ENCODE assay signal across 8 cellular contexts in the genomic region with DNA sequence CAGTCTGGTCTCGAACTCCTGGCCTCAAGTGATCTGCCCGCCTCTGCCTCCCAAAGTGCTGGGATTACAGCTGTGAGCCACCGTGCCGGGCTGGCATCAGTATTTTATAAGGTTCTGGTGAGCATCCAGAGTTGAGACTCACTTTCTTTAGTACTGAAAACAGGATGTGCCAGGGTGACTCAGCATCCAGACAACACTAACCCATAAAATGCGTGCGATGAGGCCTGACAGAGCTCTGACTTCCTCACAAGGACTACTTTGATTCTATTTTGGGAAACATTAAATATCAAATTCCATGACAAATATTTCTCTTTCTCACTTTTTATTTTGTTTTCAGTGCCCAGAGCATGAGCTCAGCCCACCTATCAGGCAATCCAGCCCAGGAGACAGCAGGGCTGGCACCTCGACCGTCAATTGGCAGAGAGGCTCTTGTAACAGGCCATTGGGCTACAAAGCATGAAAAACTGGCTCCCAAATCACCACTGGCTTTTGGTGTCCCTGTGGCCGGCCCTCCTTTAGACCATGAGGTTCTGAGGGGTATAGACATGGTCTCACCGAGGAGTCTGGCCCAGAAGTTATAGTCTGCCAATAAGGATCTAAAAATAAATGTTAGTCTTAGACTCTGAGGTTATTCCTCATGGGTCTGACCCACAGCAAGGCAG.
DNase-seq lines count a peak whose midpoint lies in the region; ATAC-seq and TF ChIP-seq lines count a peak whose summit lies in the region.

No MANE protein-coding gene starts in this region.

- no peaks in the 10 kb centered on the region for H3K36me3 Mint-ChIP-seq in activated CD4-positive, alpha-beta memory T cell treated with anti-CD3 and anti-CD28 coated beads for 36 hours

- H3K4me3 ChIP-seq in gastrocnemius medialis: no peak overlapping the region

- in situ Hi-C loops in gastrocnemius medialis (cut with MboI; ENCODE audit: low sequenced_read_pairs in 4 of 4): no loop called here

- peaks cover 10 to 11% of the 10 kb centered on the region in 2 donors for H3K4me1 ChIP-seq in gastrocnemius medialis

- no peaks in the 10 kb centered on the region for H3K9me3 ChIP-seq in gastrocnemius medialis

- peak; percentile 84 to 87 for ATAC-seq in gastrocnemius medialis

- intact Hi-C loops in activated CD4-positive, alpha-beta memory T cell treated with anti-CD3 and anti-CD28 coated beads for 36 hours (cut with micrococcal nuclease): no loop called here
- intact Hi-C loops in gastrocnemius medialis (cut with DNase I; ENCODE audit: low total_unique reads): no loop called here

- peak; percentile 96 for DNase-seq in A172 (ENCODE audit: low spot score)
- peak; percentile 50 for DNase-seq in HPDE6-E6E7 (ENCODE audit: extremely low spot score)
- DNase-seq in activated CD4-positive, alpha-beta memory T cell treated with anti-CD3 and anti-CD28 coated beads for 36 hours: peak; percentile 49
- DNase-seq in fibroblast of peridontal ligament (ENCODE audit: extremely low read depth): peak; percentile 97
- peak in 1 of 2 donors; percentile 48 for DNase-seq in gastrocnemius medialis
- no peak for DNase-seq in NK-92 treated with Interleukin-12 subunit alpha and Interleukin-12 subunit beta, amount 100 ng/mL, for 24 hours (lab: John Stamatoyannopoulos, UW)
- no peak for DNase-seq in DMS114 treated with DMSO at 0.1 percent for 48 hours (lab: John Stamatoyannopoulos, UW; ENCODE audit: unreplicated experiment)
- DNase-seq in cerebellum (ENCODE audit: low spot score): no peak

- H3K27ac Mint-ChIP-seq in activated CD4-positive, alpha-beta memory T cell treated with anti-CD3 and anti-CD28 coated beads for 36 hours: peak overlapping the region; percentile 55

- H3K27me3 ChIP-seq in gastrocnemius medialis: no peaks in the 10 kb centered on the region

- H3K9me3 Mint-ChIP-seq in activated CD4-positive, alpha-beta memory T cell treated with anti-CD3 and anti-CD28 coated beads for 36 hours: peaks cover 12% of the 10 kb centered on the region

- POLR2A ChIA-PET in activated CD4-positive, alpha-beta memory T cell treated with anti-CD3 and anti-CD28 coated beads for 36 hours (lab: Charles Lee): no interaction called here

- TF ChIP-seq CTCF in gastrocnemius medialis (IDR thresholded peaks at IDR 0.05 in 4 of 5, conservative IDR thresholded peaks at IDR 0.05 in 1 of 5): no peak

- H3K27ac ChIP-seq in gastrocnemius medialis: peak overlapping the region; percentile 52 to 75 (median 66)

- no peaks in the 10 kb centered on the region for H3K36me3 ChIP-seq in gastrocnemius medialis

- H3K4me3 Mint-ChIP-seq in activated CD4-positive, alpha-beta memory T cell treated with anti-CD3 and anti-CD28 coated beads for 36 hours: no peak overlapping the region

- no peaks in the 10 kb centered on the region for H3K27me3 Mint-ChIP-seq in activated CD4-positive, alpha-beta memory T cell treated with anti-CD3 and anti-CD28 coated beads for 36 hours

- CTCF ChIA-PET in activated CD4-positive, alpha-beta memory T cell treated with anti-CD3 and anti-CD28 coated beads for 36 hours (lab: Charles Lee): no interaction called here

- peaks cover 6% of the 10 kb centered on the region for H3K4me1 Mint-ChIP-seq in activated CD4-positive, alpha-beta memory T cell treated with anti-CD3 and anti-CD28 coated beads for 36 hours (ENCODE audit: low read depth)

- TF ChIP-seq POLR2A in gastrocnemius medialis (IDR thresholded peaks at IDR 0.05): no peak

Comparison
In these comparisons a context has a peak if more than half of its experiments do, and no peak if none do; other contexts are left out.
1. DNase-seq: peak in A172 (single experiment), HPDE6-E6E7 (single experiment), activated CD4-positive, alpha-beta memory T cell treated with anti-CD3 and anti-CD28 coated beads for 36 hours (single experiment) and fibroblast of peridontal ligament (single experiment); none in NK-92 treated with Interleukin-12 subunit alpha and Interleukin-12 subunit beta, amount 100 ng/mL, for 24 hours (single experiment), DMS114 treated with DMSO at 0.1 percent for 48 hours (single experiment) and cerebellum (single experiment).